8 cellular contexts compared by ENCODE assay signal in the genomic region with DNA sequence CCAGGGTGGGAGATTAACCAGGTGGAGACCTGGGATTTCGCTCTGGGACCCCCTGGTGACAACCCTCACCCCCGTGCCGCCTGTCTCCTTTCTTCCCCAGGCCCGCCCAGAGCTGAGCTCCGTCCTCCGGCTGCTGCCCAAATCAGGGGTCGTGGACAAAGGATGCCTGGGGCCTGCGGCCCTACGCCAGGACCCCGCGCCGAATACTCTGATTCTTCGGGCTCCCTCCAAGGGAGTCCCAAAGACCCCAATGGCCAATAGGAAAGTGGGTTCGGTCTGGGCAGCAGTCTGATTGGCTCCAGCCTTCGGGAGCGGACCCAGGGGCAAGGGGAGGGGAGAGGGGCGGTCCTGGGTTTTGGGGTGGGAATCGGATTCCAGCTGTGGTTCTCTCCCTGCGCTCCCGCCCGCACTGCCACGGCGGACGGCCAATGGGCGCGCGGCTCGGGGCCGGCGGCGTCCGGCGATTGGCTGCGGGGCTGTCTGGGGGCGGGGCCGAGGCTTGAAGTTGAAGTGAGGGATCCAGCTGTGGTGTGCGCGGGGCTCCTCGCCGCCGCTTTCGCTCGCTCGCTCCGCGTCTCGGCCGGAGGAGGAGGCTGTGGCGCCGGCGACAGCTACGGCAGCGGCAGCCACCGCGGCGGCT. TPM values are rescaled to one million over a fixed set of nuclear protein-coding genes. Genes with fewer than 3 reads are reported as not detected.
DNase-seq lines count a peak whose midpoint lies in the region; ATAC-seq, FAIRE-seq and TF ChIP-seq lines count a peak whose summit lies in the region.

Gene CACNA1G (plus strand): TSS at position 531 of the 640 bp plus-strand sequence. CDS start 745 bp downstream, outside the sequence.

- H3K36me3 ChIP-seq in ES-I3 (ENCODE audit: insufficient read depth, low read length) = no peaks in the 10 kb centered on the region
- no peaks in the 10 kb centered on the region for H3K36me3 ChIP-seq in H7 (replicated peaks; ENCODE audit: control insufficient read depth, insufficient read depth, low read length)
- no peaks in the 10 kb centered on the region for H3K36me3 ChIP-seq in SK-N-MC (ENCODE audit: insufficient read depth, low read length)
- H3K36me3 ChIP-seq in pancreas = peaks cover 0 to 6% (median 0%) of the 10 kb centered on the region in 3 donors
- peaks cover 8% of the 10 kb centered on the region for H3K36me3 ChIP-seq in thoracic aorta

- no peaks in the 10 kb centered on the region for H3K36me3 Mint-ChIP-seq in activated naive CD4-positive, alpha-beta T cell treated with anti-CD3 and anti-CD28 coated beads, Interleukin-2, amount 10 ng/mL, durations not matched to agents 7 days and 5 days

- H3K27ac Mint-ChIP-seq in activated naive CD4-positive, alpha-beta T cell treated with anti-CD3 and anti-CD28 coated beads, Interleukin-2, amount 10 ng/mL, durations not matched to agents 7 days and 5 days = no peak within 1 kb of the TSS

- FAIRE-seq in pancreas (lab: Jason Lieb, UNC) = no peak

- intact Hi-C loops in Right ventricle myocardium inferior (cut with DNase I) (no loop called here), pancreas (cut with DNase I) (no loop called here)

- ATAC-seq in Right ventricle myocardium inferior (peak; percentile 94), pancreas (peak; percentile 93 to 95 (median 93)), thoracic aorta (ENCODE audit: insufficient number of reproducible peaks, low FRiP score, low read depth) (peak; percentile 39)

- peak; percentile 100 for DNase-seq in H7
- DNase-seq in LNCaP clone FGC (ENCODE audit: low read depth) = no peak
- peak; percentile 59 for DNase-seq in SK-N-MC (ENCODE audit: low read depth, low spot score)
- DNase-seq in activated naive CD4-positive, alpha-beta T cell treated with anti-CD3 and anti-CD28 coated beads, Interleukin-2, amount 10 ng/mL, durations not matched to agents 7 days and 5 days = peak; percentile 92
- DNase-seq in Right ventricle myocardium inferior (ENCODE audit: missing footprints) = peak; percentile 92
- DNase-seq in pancreas = peak; percentile 78 to 93 (median 88)
- peak; percentile 69 for DNase-seq in thoracic aorta (ENCODE audit: low spot score)

- no peaks in the 10 kb centered on the region for H3K9me3 Mint-ChIP-seq in activated naive CD4-positive, alpha-beta T cell treated with anti-CD3 and anti-CD28 coated beads, Interleukin-2, amount 10 ng/mL, durations not matched to agents 7 days and 5 days

- TF ChIP-seq CTCF in LNCaP clone FGC (IDR thresholded peaks at IDR 0.05; ENCODE audit: control insufficient read depth, extremely low read depth, insufficient read depth) = peak; percentile 19; the same call in 1 of the 2 replicates
- no peak for TF ChIP-seq CTCF in pancreas (IDR thresholded peaks at IDR 0.05)
- TF ChIP-seq CTCF in thoracic aorta (IDR thresholded peaks at IDR 0.05) = no peak

- H3K9me3 ChIP-seq in ES-I3 (ENCODE audit: control insufficient read depth, insufficient read depth, low read length) (no peaks in the 10 kb centered on the region), SK-N-MC (ENCODE audit: low read depth, low read length) (no peaks in the 10 kb centered on the region), pancreas (no peaks in the 10 kb centered on the region), thoracic aorta (no peaks in the 10 kb centered on the region)

- H3K4me3 ChIP-seq in H7 (ENCODE audit: insufficient read depth, low read depth, low read length) (peak within 1 kb of the TSS; percentile 50), LNCaP clone FGC (ENCODE audit: low read depth, low read length) (peak within 1 kb of the TSS; percentile 13; the same call in 1 of the 2 replicates), SK-N-MC (peak within 1 kb of the TSS; percentile 90), pancreas (peak within 1 kb of the TSS; percentile 16 to 54 (median 36)), thoracic aorta (peak within 1 kb of the TSS; percentile 75)

- whole genome bisulfite sequencing in pancreas, 2 donors = 1 to 2% methylated on average over 51 to 56 of the region's 56 CpGs

- H3K4me3 Mint-ChIP-seq in activated naive CD4-positive, alpha-beta T cell treated with anti-CD3 and anti-CD28 coated beads, Interleukin-2, amount 10 ng/mL, durations not matched to agents 7 days and 5 days = peak within 1 kb of the TSS; percentile 56

- peaks cover 18% of the 10 kb centered on the region for H3K4me1 Mint-ChIP-seq in activated naive CD4-positive, alpha-beta T cell treated with anti-CD3 and anti-CD28 coated beads, Interleukin-2, amount 10 ng/mL, durations not matched to agents 7 days and 5 days

- peak within 1 kb of the TSS; percentile 69 for H3K9ac ChIP-seq in ES-I3 (ENCODE audit: low read depth, low read length)
- peak within 1 kb of the TSS; percentile 77 for H3K9ac ChIP-seq in SK-N-MC (ENCODE audit: insufficient read length)

- H3K27me3 ChIP-seq in H7 (ENCODE audit: control insufficient read depth, insufficient read depth, low read length) (peaks cover 69% of the 10 kb centered on the region), pancreas (peaks cover 0 to 12% (median 2%) of the 10 kb centered on the region in 4 donors), thoracic aorta (replicated peaks; ENCODE audit: insufficient read depth) (peaks cover 5% of the 10 kb centered on the region)

- peaks cover 94% of the 10 kb centered on the region for H3K27me3 Mint-ChIP-seq in activated naive CD4-positive, alpha-beta T cell treated with anti-CD3 and anti-CD28 coated beads, Interleukin-2, amount 10 ng/mL, durations not matched to agents 7 days and 5 days

- H3K27ac ChIP-seq in SK-N-MC = peak within 1 kb of the TSS; percentile 90
- no peak within 1 kb of the TSS for H3K27ac ChIP-seq in pancreas
- no peak within 1 kb of the TSS for H3K27ac ChIP-seq in thoracic aorta

- H3K4me1 ChIP-seq in ES-I3 (ENCODE audit: insufficient read depth, low read length) = peaks cover 21% of the 10 kb centered on the region; the same call in 1 of the 2 replicates
- H3K4me1 ChIP-seq in pancreas = peaks cover 9 to 24% (median 21%) of the 10 kb centered on the region in 3 donors
- H3K4me1 ChIP-seq in thoracic aorta (ENCODE audit: control insufficient read depth in 1 of 2, low read depth in 2 of 2) = peaks cover 27 to 45% of the 10 kb centered on the region in 2 donors

- CTCF ChIA-PET in activated naive CD4-positive, alpha-beta T cell treated with anti-CD3 and anti-CD28 coated beads, Interleukin-2, amount 10 ng/mL, durations not matched to agents 7 days and 5 days (lab: Charles Lee) = interaction anchor here (1.5 to 2.9 kb wide), 2 partner anchors 10 to 66 kb away, joined by 7 to 13 read pairs; no protein-coding TSS in a partner anchor

RNA-seq across cellular contexts. Expression of gene CACNA1G, which starts in this region (rescaled TPM):
- total RNA-seq in H7 (2014; rRNA removed; shearing (Covaris generic)) = 1.5 and 1.9 TPM in 2 replicates
- 0.38 TPM for total RNA-seq in Right ventricle myocardium inferior
- under 1 TPM in 5 of 6 donors, not detected in 1; 0.03 to 0.37 (median 0.09) TPM for total RNA-seq in pancreas
- under 1 TPM; 0.02 to 0.11 TPM for polyA plus RNA-seq in pancreas
- total RNA-seq in thoracic aorta = 1 to 10 TPM in 1 of 2 donors, under 1 TPM in 1; 0.27 to 2.3 TPM

Comparison
In these comparisons a context has a peak if more than half of its experiments do, and no peak if none do; other contexts are left out.
1. Peak in DNase-seq and ATAC-seq in Right ventricle myocardium inferior; RNA of the gene not detected or under 1 TPM.
2. Peak in DNase-seq, ATAC-seq and H3K4me3 ChIP-seq in pancreas; RNA of the gene not detected or under 1 TPM.
3. H3K4me3 ChIP-seq: peak in every context shown above with its lines; median percentile 90 in SK-N-MC; 75 in thoracic aorta; 50 in H7; 36 in pancreas; 13 in LNCaP clone FGC.
4. ATAC-seq: peak in every context shown above with its lines; median percentile 94 in Right ventricle myocardium inferior; 93 in pancreas; 39 in thoracic aorta.